9 cellular contexts compared by ENCODE assay signal in the genomic region with DNA sequence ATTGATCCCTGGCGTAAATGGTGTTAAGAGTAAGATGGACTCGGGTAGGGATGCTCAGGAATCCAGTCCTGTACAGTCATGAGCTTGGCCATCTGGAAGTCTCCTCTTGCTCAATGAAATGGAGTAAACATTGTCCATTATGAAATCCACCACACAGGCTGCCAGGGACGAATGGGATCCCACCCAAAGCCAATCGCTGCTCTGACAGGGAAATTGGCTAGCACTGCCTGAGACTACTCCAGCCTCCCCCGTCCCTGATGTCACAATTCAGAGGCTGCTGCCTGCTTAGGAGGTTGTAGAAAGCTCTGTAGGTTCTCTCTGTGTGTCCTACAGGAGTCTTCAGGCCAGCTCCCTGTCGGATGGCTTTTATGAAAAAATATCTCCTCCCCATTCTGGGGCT. TPM values are rescaled to one million over a fixed set of nuclear protein-coding genes. Genes with fewer than 3 reads are reported as not detected.
DNase-seq lines count a peak whose midpoint lies in the region; ATAC-seq and TF ChIP-seq lines count a peak whose summit lies in the region.
"Had no signal": no experiment of that assay in that cellular context is flagged by ENCODE, and none has a peak within 500 bp of the region (broad histone marks: within the 10 kb centered on the region; RNA-seq: fewer than 3 reads in every experiment).

Gene HSD11B1, plus strand, starts transcription at position 263 of the 400 bp plus-strand sequence. Its CDS starts 97 bp downstream, at position 360.

- DNase-seq in HS-5 (ENCODE audit: low read depth), result peak; percentile 65
- peak; percentile 92 for DNase-seq in right atrium auricular region (ENCODE audit: low spot score)
- DNase-seq in stimulated activated naive CD8-positive, alpha-beta T cell treated with anti-CD3 and anti-CD28 coated beads, Interleukin-15, amount 100 ng/mL, for 72 hours, result no peak
- no peak for DNase-seq in KBM-7
- DNase-seq in SK-N-DZ (ENCODE audit: low spot score), result no peak

- no peak within 1 kb of the TSS for H3K4me3 ChIP-seq in right atrium auricular region

- peaks cover 14% of the 10 kb centered on the region for H3K4me1 Mint-ChIP-seq in activated naive CD8-positive, alpha-beta T cell (ENCODE audit: low read depth)
- H3K4me1 Mint-ChIP-seq in stimulated activated naive CD8-positive, alpha-beta T cell treated with anti-CD3 and anti-CD28 coated beads, Interleukin-15, amount 100 ng/mL, for 72 hours, result peaks cover 55% of the 10 kb centered on the region

- ATAC-seq in stimulated activated naive CD8-positive, alpha-beta T cell treated with anti-CD3 and anti-CD28 coated beads, Interleukin-15, amount 100 ng/mL, for 72 hours, result no peak
- ATAC-seq in HG03457 (IDR thresholded peaks at IDR 0.05; ENCODE audit: unreplicated experiment), result no peak
- no peak for ATAC-seq in GM18498 (IDR thresholded peaks at IDR 0.05; ENCODE audit: unreplicated experiment)
- ATAC-seq: HCT116 had no signal

- H3K27me3 Mint-ChIP-seq in activated naive CD8-positive, alpha-beta T cell, result no peaks in the 10 kb centered on the region
- no peaks in the 10 kb centered on the region for H3K27me3 Mint-ChIP-seq in stimulated activated naive CD8-positive, alpha-beta T cell treated with anti-CD3 and anti-CD28 coated beads, Interleukin-15, amount 100 ng/mL, for 72 hours

- H3K36me3 ChIP-seq in right atrium auricular region, result no peaks in the 10 kb centered on the region

- no peak within 1 kb of the TSS for H3K4me3 Mint-ChIP-seq in activated naive CD8-positive, alpha-beta T cell
- peak within 1 kb of the TSS; percentile 45 to 67 for H3K4me3 Mint-ChIP-seq in stimulated activated naive CD8-positive, alpha-beta T cell treated with anti-CD3 and anti-CD28 coated beads, Interleukin-15, amount 100 ng/mL, for 72 hours

- no peak for TF ChIP-seq CTCF in right atrium auricular region (IDR thresholded peaks at IDR 0.05)

- no peaks in the 10 kb centered on the region for H3K9me3 ChIP-seq in right atrium auricular region

- no peaks in the 10 kb centered on the region for H3K9me3 Mint-ChIP-seq in activated naive CD8-positive, alpha-beta T cell (ENCODE audit: low read depth)
- peaks cover 0 to 9% of the 10 kb centered on the region in 2 donors for H3K9me3 Mint-ChIP-seq in stimulated activated naive CD8-positive, alpha-beta T cell treated with anti-CD3 and anti-CD28 coated beads, Interleukin-15, amount 100 ng/mL, for 72 hours

- H3K27ac Mint-ChIP-seq in activated naive CD8-positive, alpha-beta T cell, result peak within 1 kb of the TSS; percentile 13
- H3K27ac Mint-ChIP-seq in stimulated activated naive CD8-positive, alpha-beta T cell treated with anti-CD3 and anti-CD28 coated beads, Interleukin-15, amount 100 ng/mL, for 72 hours, result peak within 1 kb of the TSS; percentile 55 to 84

- H3K4me1 ChIP-seq in right atrium auricular region, result peaks cover 0 to 15% of the 10 kb centered on the region in 2 donors

- no peaks in the 10 kb centered on the region for H3K27me3 ChIP-seq in right atrium auricular region

- H3K36me3 Mint-ChIP-seq in activated naive CD8-positive, alpha-beta T cell, result peaks cover 3% of the 10 kb centered on the region

- in situ Hi-C loops in KBM-7 (cut with MboI; ENCODE audit: low pct_unique_long_range_greater_than_20kb, low sequenced_read_pairs), result no loop called here

- peak within 1 kb of the TSS; percentile 16 to 69 for H3K27ac ChIP-seq in right atrium auricular region

RNA-seq across cellular contexts. Expression of gene HSD11B1, which starts in this region (rescaled TPM):
- total RNA-seq in right atrium auricular region, result 10 to 100 TPM in 1 of 2 donors, 1 to 10 TPM in 1; 3.7 to 17.2 TPM
- polyA plus RNA-seq in SK-N-DZ (2014; cell fraction: cytosol; rRNA removed), result not detected in 2 replicates
- not detected in 2 replicates for polyA plus RNA-seq in SK-N-DZ (2014; cell fraction: nucleus; rRNA removed)

Comparison
In these comparisons a context has a peak if more than half of its experiments do, and no peak if none do; other contexts are left out.
1. DNase-seq: peak in HS-5 (single experiment) and right atrium auricular region (single experiment); none in stimulated activated naive CD8-positive, alpha-beta T cell treated with anti-CD3 and anti-CD28 coated beads, Interleukin-15, amount 100 ng/mL, for 72 hours (0 of 2), KBM-7 (single experiment) and SK-N-DZ (single experiment).